ENCODE assay signal across 1 cellular context in the genomic region with DNA sequence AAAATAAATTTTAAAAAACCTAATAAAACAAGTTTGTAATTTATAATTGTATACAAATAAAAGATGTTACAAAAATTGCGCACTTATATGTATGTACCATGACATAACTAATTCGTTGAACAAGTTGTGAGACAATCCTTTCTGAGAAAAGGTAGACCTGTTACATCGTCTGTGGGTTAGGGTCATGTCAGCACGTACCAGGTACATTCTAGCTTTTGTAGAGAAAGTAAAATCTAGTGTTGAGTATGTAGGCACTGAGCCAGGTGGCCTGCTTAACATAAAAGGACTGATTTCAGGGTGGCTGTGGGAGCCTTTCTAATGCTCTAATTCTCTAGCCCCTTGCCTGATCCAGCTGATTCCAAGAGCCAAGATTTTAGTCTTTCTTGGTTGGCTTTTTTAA.
TF ChIP-seq lines count a peak whose summit lies in the region.

No MANE protein-coding gene starts in this region.

TF ChIP-seq in K562, 482 proteins besides CTCF, POLR2A, EP300 and RAD21:
- peak; percentile 38; the same call in 1 of the 2 replicates for TF ChIP-seq POLR2H (tag; IDR thresholded peaks at IDR 0.05; ENCODE audit: low read depth)
- TF ChIP-seq, protein P1, sequence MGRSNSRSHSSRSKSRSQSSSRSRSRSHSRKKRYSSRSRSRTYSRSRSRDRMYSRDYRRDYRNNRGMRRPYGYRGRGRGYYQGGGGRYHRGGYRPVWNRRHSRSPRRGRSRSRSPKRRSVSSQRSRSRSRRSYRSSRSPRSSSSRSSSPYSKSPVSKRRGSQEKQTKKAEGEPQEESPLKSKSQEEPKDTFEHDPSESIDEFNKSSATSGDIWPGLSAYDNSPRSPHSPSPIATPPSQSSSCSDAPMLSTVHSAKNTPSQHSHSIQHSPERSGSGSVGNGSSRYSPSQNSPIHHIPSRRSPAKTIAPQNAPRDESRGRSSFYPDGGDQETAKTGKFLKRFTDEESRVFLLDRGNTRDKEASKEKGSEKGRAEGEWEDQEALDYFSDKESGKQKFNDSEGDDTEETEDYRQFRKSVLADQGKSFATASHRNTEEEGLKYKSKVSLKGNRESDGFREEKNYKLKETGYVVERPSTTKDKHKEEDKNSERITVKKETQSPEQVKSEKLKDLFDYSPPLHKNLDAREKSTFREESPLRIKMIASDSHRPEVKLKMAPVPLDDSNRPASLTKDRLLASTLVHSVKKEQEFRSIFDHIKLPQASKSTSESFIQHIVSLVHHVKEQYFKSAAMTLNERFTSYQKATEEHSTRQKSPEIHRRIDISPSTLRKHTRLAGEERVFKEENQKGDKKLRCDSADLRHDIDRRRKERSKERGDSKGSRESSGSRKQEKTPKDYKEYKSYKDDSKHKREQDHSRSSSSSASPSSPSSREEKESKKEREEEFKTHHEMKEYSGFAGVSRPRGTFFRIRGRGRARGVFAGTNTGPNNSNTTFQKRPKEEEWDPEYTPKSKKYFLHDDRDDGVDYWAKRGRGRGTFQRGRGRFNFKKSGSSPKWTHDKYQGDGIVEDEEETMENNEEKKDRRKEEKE (IDR thresholded peaks at IDR 0.05; ENCODE audit: borderline replicate concordance in 1 of 2, control insufficient read depth in 1 of 2, low read depth in 2 of 2, low read length in 1 of 2), result no peak
- no peak for TF ChIP-seq JUNB (CRISPR knock-in tag; conservative IDR thresholded peaks at IDR 0.05)
